9 cellular contexts compared by ENCODE assay signal in genomic region chr1:161021168-161021958, GRCh38. TPM values are rescaled to one million over a fixed set of nuclear protein-coding genes. Genes with fewer than 3 reads are reported as not detected.
DNase-seq lines count a peak whose midpoint lies in the region; ATAC-seq lines count a peak whose summit lies in the region.
"Had no signal": no experiment of that assay in that cellular context is flagged by ENCODE, and none has a peak within 500 bp of the region (broad histone marks: within the 10 kb centered on the region; RNA-seq: fewer than 3 reads in every experiment).

No MANE protein-coding gene starts in this region.

- H3K27me3 Mint-ChIP-seq in activated CD4-positive, alpha-beta memory T cell treated with anti-CD3 and anti-CD28 coated beads, Interleukin-2, amount 10 ng/mL, durations not matched to agents 7 days and 5 days, result peaks cover 4% of the 10 kb centered on the region
- no peaks in the 10 kb centered on the region for H3K27me3 Mint-ChIP-seq in memory B cell

- H3K4me3 ChIP-seq in BLaER1 treated with 17β-estradiol and CSF1 and Interleukin-3, amounts not matched to agents 10 nM and 100 nM, result peak overlapping the region; percentile 66 to 92 (median 76)

- H3K27me3 ChIP-seq in BLaER1 treated with 17β-estradiol and CSF1 and Interleukin-3, amounts not matched to agents 10 nM and 100 nM, result no peaks in the 10 kb centered on the region

- peak overlapping the region; percentile 64 to 99 (median 80); a peak in 21 of 22 replicates for H3K27ac ChIP-seq in BLaER1 treated with 17β-estradiol and CSF1 and Interleukin-3, amounts not matched to agents 10 nM and 100 nM

- H3K4me2 ChIP-seq in BLaER1 treated with 17β-estradiol and CSF1 and Interleukin-3, amounts not matched to agents 10 nM and 100 nM, result peak overlapping the region; percentile 81 to 99 (median 94)

- POLR2A ChIA-PET in activated CD4-positive, alpha-beta memory T cell treated with anti-CD3 and anti-CD28 coated beads, Interleukin-2, amount 10 ng/mL, durations not matched to agents 7 days and 5 days (lab: Charles Lee), result interaction anchor here (0.8 to 3.1 kb wide), 17 partner anchors 8 to 224 kb away, joined by 3 to 41 read pairs (median 4); partner anchors contain the start of genes ARHGAP30, NIT1, PFDN2 and TSTD1

- peak overlapping the region; percentile 85 for H3K4me3 Mint-ChIP-seq in activated CD4-positive, alpha-beta memory T cell treated with anti-CD3 and anti-CD28 coated beads, Interleukin-2, amount 10 ng/mL, durations not matched to agents 7 days and 5 days
- H3K4me3 Mint-ChIP-seq in memory B cell, result peak overlapping the region; percentile 89

- no peaks in the 10 kb centered on the region for H3K9me3 Mint-ChIP-seq in activated CD4-positive, alpha-beta memory T cell treated with anti-CD3 and anti-CD28 coated beads, Interleukin-2, amount 10 ng/mL, durations not matched to agents 7 days and 5 days
- H3K9me3 Mint-ChIP-seq in memory B cell, result peaks cover 1% of the 10 kb centered on the region

- no peaks in the 10 kb centered on the region for H3K9me3 ChIP-seq in BLaER1 treated with 17β-estradiol and CSF1 and Interleukin-3, amounts not matched to agents 10 nM and 100 nM (replicated peaks in 1 of 11)

- CTCF ChIA-PET in activated CD4-positive, alpha-beta memory T cell treated with anti-CD3 and anti-CD28 coated beads, Interleukin-2, amount 10 ng/mL, durations not matched to agents 7 days and 5 days (lab: Charles Lee), result interaction anchor here (0.6 to 2.5 kb wide), 15 partner anchors 8 to 481 kb away, joined by 3 to 15 read pairs (median 4); partner anchors contain the start of genes KLHDC9, NDUFS2, TSTD1 and UFC1

- H3K9ac ChIP-seq in BLaER1 treated with 17β-estradiol and CSF1 and Interleukin-3, amounts not matched to agents 10 nM and 100 nM, result peak overlapping the region; percentile 73 to 85 (median 83)

- peak overlapping the region; percentile 65 for H3K27ac Mint-ChIP-seq in activated CD4-positive, alpha-beta memory T cell treated with anti-CD3 and anti-CD28 coated beads, Interleukin-2, amount 10 ng/mL, durations not matched to agents 7 days and 5 days
- peak overlapping the region; percentile 88 for H3K27ac Mint-ChIP-seq in memory B cell

- peak; percentile 99 for DNase-seq in NCI-H774 (lab: John Stamatoyannopoulos, UW)
- DNase-seq in activated CD4-positive, alpha-beta memory T cell treated with anti-CD3 and anti-CD28 coated beads, Interleukin-2, amount 10 ng/mL, durations not matched to agents 7 days and 5 days, result peak; percentile 86
- DNase-seq in effector CD8-positive, alpha-beta T cell (lab: John Stamatoyannopoulos, UW), result peak; percentile 86
- peak; percentile 72 to 81 for DNase-seq in memory B cell (ENCODE audit: low spot score in 2 of 2)
- DNase-seq in stimulated activated CD8-positive, alpha-beta memory T cell treated with anti-CD3 and anti-CD28 coated beads, Interleukin-12 subunit alpha, Interleukin-12 subunit beta, amount 100 ng/mL, for 4 hours (ENCODE audit: low read depth), result peak; percentile 80

- ATAC-seq in GM19328 (IDR thresholded peaks at IDR 0.05; ENCODE audit: unreplicated experiment), result peak; percentile 77
- peak; percentile 70 for ATAC-seq in HG03457 (IDR thresholded peaks at IDR 0.05; ENCODE audit: unreplicated experiment)
- ATAC-seq in memory B cell (ENCODE audit: low read depth), result peak; percentile 94

- no peaks in the 10 kb centered on the region; a peak in 1 of 22 replicates for H4K20me1 ChIP-seq in BLaER1 treated with 17β-estradiol and CSF1 and Interleukin-3, amounts not matched to agents 10 nM and 100 nM

- H3K36me3 ChIP-seq in BLaER1 treated with 17β-estradiol and CSF1 and Interleukin-3, amounts not matched to agents 10 nM and 100 nM, result 0 out of 22 replicates have a peak, but pooled peaks cover 0 to 8% (median 0%) of the 10 kb centered on the region in 11 experiments

- peaks cover 31% of the 10 kb centered on the region for H3K4me1 Mint-ChIP-seq in activated CD4-positive, alpha-beta memory T cell treated with anti-CD3 and anti-CD28 coated beads, Interleukin-2, amount 10 ng/mL, durations not matched to agents 7 days and 5 days
- H3K4me1 Mint-ChIP-seq in memory B cell, result peaks cover 28% of the 10 kb centered on the region

- no peaks in the 10 kb centered on the region for H3K36me3 Mint-ChIP-seq in activated CD4-positive, alpha-beta memory T cell treated with anti-CD3 and anti-CD28 coated beads, Interleukin-2, amount 10 ng/mL, durations not matched to agents 7 days and 5 days (ENCODE audit: low read depth)
- peaks cover 3% of the 10 kb centered on the region for H3K36me3 Mint-ChIP-seq in memory B cell

- peaks cover 44 to 64% (median 55%) of the 10 kb centered on the region in 10 experiments for H3K4me1 ChIP-seq in BLaER1 treated with 17β-estradiol and CSF1 and Interleukin-3, amounts not matched to agents 10 nM and 100 nM

RNA-seq across cellular contexts. Expression of gene F11R, which starts 0.4 kb away (rescaled TPM):
- total RNA-seq in activated CD4-positive, alpha-beta memory T cell treated with anti-CD3 and anti-CD28 coated beads, Interleukin-2, amount 10 ng/mL, durations not matched to agents 7 days and 5 days, result 10 to 100 TPM; 13.9 to 16.2 TPM

RNA-seq across cellular contexts. Expression of gene TSTD1, which starts 17.4 kb away (rescaled TPM):
- total RNA-seq in activated CD4-positive, alpha-beta memory T cell treated with anti-CD3 and anti-CD28 coated beads, Interleukin-2, amount 10 ng/mL, durations not matched to agents 7 days and 5 days, result 10 to 100 TPM; 56.1 to 63.8 TPM

RNA-seq across cellular contexts. Expression of gene USF1, which starts 24.4 kb away (rescaled TPM):
- 10 to 100 TPM; 67.4 to 68.0 TPM for total RNA-seq in activated CD4-positive, alpha-beta memory T cell treated with anti-CD3 and anti-CD28 coated beads, Interleukin-2, amount 10 ng/mL, durations not matched to agents 7 days and 5 days

RNA-seq across cellular contexts. Expression of gene ARHGAP30, which starts 48.3 kb away (rescaled TPM):
- 100 to 1,000 TPM; 331 to 339 TPM for total RNA-seq in activated CD4-positive, alpha-beta memory T cell treated with anti-CD3 and anti-CD28 coated beads, Interleukin-2, amount 10 ng/mL, durations not matched to agents 7 days and 5 days
- total RNA-seq: LHCN-M2 had no signal

Comparison
In these comparisons a context has a peak if more than half of its experiments do, and no peak if none do; other contexts are left out.
1. Peak in every context shown above with its lines: DNase-seq, ATAC-seq, H3K4me3 ChIP-seq and H3K27ac ChIP-seq.